In the genomic region with DNA sequence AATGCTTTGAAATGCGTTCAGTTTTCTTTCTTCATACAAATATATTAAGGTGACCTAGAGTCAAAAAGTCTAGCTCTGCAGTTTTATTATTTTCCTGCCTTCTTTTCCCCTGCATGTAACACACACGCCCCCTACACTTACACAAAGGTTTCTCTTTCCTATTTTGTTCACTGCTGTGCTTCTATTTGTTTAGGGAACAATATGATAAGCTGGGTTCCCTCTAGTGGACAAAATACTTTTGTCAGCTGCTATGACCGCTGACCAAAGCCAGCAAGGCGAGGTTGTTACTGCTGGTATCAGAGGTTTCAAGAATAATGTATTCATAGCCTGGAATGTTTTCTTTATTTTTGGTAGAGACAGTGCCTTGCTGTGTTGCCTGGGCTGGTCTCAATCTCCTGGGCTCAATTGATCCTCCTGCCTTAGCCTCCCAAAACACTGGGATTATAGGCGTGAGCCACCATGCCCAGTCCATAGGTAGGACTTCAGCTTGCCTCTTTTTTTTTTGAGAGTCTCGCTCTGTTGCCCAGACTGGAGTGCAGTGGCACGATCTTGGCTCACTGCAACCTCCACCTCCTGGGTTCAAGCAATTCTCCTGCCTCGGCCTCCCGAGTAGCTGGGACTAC, we compare ENCODE assay signal across 8 cellular contexts. TPM values are rescaled to one million over a fixed set of nuclear protein-coding genes. Genes with fewer than 3 reads are reported as not detected.
DNase-seq lines count a peak whose midpoint lies in the region; ATAC-seq, FAIRE-seq and TF ChIP-seq lines count a peak whose summit lies in the region.

No MANE protein-coding gene starts in this region.

- intact Hi-C loops in Calu3 (cut with micrococcal nuclease; ENCODE audit: unreplicated experiment), result loop anchor here (1.0 kb wide), 1 partner anchor 34 kb away; a partner anchor contains a TSS
- intact Hi-C loops in body of pancreas (cut with DNase I), result no loop called here

- H3K9me3 ChIP-seq in body of pancreas (no peaks in the 10 kb centered on the region), small intestine (ENCODE audit: control insufficient read depth, low read depth) (no peaks in the 10 kb centered on the region)

- no peaks in the 10 kb centered on the region for H3K9me3 Mint-ChIP-seq in Calu3 (ENCODE audit: low read depth, unreplicated experiment)

- H3K27me3 ChIP-seq in body of pancreas (no peaks in the 10 kb centered on the region), small intestine (ENCODE audit: control insufficient read depth in 2 of 2, insufficient read depth in 2 of 2, low read length in 2 of 2) (no peaks in the 10 kb centered on the region)

- peaks cover 2% of the 10 kb centered on the region for H3K36me3 Mint-ChIP-seq in Calu3 (ENCODE audit: insufficient read depth, unreplicated experiment)

- H3K36me3 ChIP-seq in body of pancreas (replicated peaks in 1 of 2; ENCODE audit: insufficient read depth in 1 of 2, low read depth in 2 of 2), result no peaks in the 10 kb centered on the region
- H3K36me3 ChIP-seq in small intestine (ENCODE audit: control insufficient read depth in 2 of 2, insufficient read depth in 2 of 2, low read length in 2 of 2), result peaks cover 0 to 5% of the 10 kb centered on the region in 2 donors

- 52 to 53% methylated on average over 9 of the region's 9 CpGs for WGBS in body of pancreas, 2 donors
- WGBS in small intestine, 3 donors, result 69 to 74% (median 74%) methylated on average over 8 to 9 of the region's 9 CpGs

- no peaks in the 10 kb centered on the region for H3K27me3 Mint-ChIP-seq in Calu3 (ENCODE audit: unreplicated experiment)

- H3K4me3 ChIP-seq in body of pancreas (no peak overlapping the region), small intestine (ENCODE audit: low read depth in 1 of 2, low read length in 2 of 2) (no peak overlapping the region)

- no peak for TF ChIP-seq POLR2A in body of pancreas (IDR thresholded peaks at IDR 0.05)

- CTCF ChIA-PET in Calu3 (lab: Charles Lee), result interaction anchor here (0.6 to 2.3 kb wide), 12 partner anchors 12 to 763 kb away, joined by 3 to 33 read pairs (median 4); a partner anchor contains a TSS

- DNase-seq in Calu3 (peak; percentile 50), H4 (ENCODE audit: low spot score) (peak; percentile 68), NCI-H526 (lab: John Stamatoyannopoulos, UW) (peak; percentile 65 to 70), body of pancreas (peak; percentile 34 to 65 (median 48)), iPS DF 4.7 (ENCODE audit: extremely low read depth, low spot score) (peak; percentile 14), small intestine (peak; percentile 56)

- H3K4me3 Mint-ChIP-seq in Calu3 (ENCODE audit: low read depth, unreplicated experiment), result no peak overlapping the region

- TF ChIP-seq CTCF in Calu3 (IDR thresholded peaks at IDR 0.05; ENCODE audit: unreplicated experiment), result peak; percentile 28
- peak in 6 of 7 experiments; percentile 59 to 84 (median 72) for TF ChIP-seq CTCF in body of pancreas (IDR thresholded peaks at IDR 0.05)

- no peak for FAIRE-seq in small intestine (lab: Jason Lieb, UNC)

- H3K27ac Mint-ChIP-seq in Calu3 (ENCODE audit: unreplicated experiment), result no peak overlapping the region

- ATAC-seq in body of pancreas, result peak; percentile 89
- no peak for ATAC-seq in activated CD4-positive, CD25-positive, alpha-beta regulatory T cell treated with anti-CD3 and anti-CD28 coated beads, Interleukin-2, amount 50 U/mL, for 24 hours
- no peak for ATAC-seq in HG03045 (IDR thresholded peaks at IDR 0.05; ENCODE audit: unreplicated experiment)

- H3K4me1 Mint-ChIP-seq in Calu3 (ENCODE audit: low read depth, unreplicated experiment), result no peaks in the 10 kb centered on the region

- H3K27ac ChIP-seq in body of pancreas (no peak overlapping the region), small intestine (ENCODE audit: low read depth in 1 of 2, low read length in 1 of 2) (no peak overlapping the region)

- H3K4me1 ChIP-seq in body of pancreas, result peaks cover 9% of the 10 kb centered on the region
- no peaks in the 10 kb centered on the region for H3K4me1 ChIP-seq in small intestine (ENCODE audit: control insufficient read depth in 2 of 2, insufficient read depth in 1 of 2, low read depth in 1 of 2, low read length in 1 of 2)

- no TSS peak for BruUV-seq in Calu3 (replicated peaks; lab: Mats Ljungman, UMichigan)

RNA-seq across cellular contexts. Expression of a gene that starts 33.4 kb away (rescaled TPM):
- total RNA-seq in Calu3 (2022) (15.0 and 17.6 TPM in 2 replicates), body of pancreas (1 to 10 TPM; 6.7 to 8.6 TPM)
- total RNA-seq in H4 (2014; rRNA removed; shearing (Covaris generic)), result 5.7 and 15.9 TPM in 2 replicates
- 10 to 100 TPM in 1 of 3 donors, 1 to 10 TPM in 2; 6.7 to 10.1 (median 7.3) TPM for polyA plus RNA-seq in small intestine

RNA-seq across cellular contexts. Expression of a gene that starts 47.9 kb away (rescaled TPM):
- total RNA-seq in Calu3 (2022) (20.7 and 22.8 TPM in 2 replicates), body of pancreas (10 to 100 TPM; 10.1 to 19.8 TPM)
- 10.1 and 10.3 TPM in 2 replicates for total RNA-seq in H4 (2014; rRNA removed; shearing (Covaris generic))
- polyA plus RNA-seq in small intestine, result 10 to 100 TPM; 12.2 to 47.9 (median 12.5) TPM

Comparison
In these comparisons a context has a peak if more than half of its experiments do, and no peak if none do; other contexts are left out.
1. DNase-seq: peak in every context shown above with its lines; median percentile 68 in H4; 68 in NCI-H526; 56 in small intestine; 50 in Calu3; 48 in body of pancreas; 14 in iPS DF 4.7.